Comparison of ENCODE assay signal across 18 cellular contexts in genomic region chr1:91835087-91835521, GRCh38. TPM values are rescaled to one million over a fixed set of nuclear protein-coding genes. Genes with fewer than 3 reads are reported as not detected.
DNase-seq lines count a peak whose midpoint lies in the region; TF ChIP-seq lines count a peak whose summit lies in the region.
"Had no signal": no experiment of that assay in that cellular context is flagged by ENCODE, and none has a peak within 500 bp of the region (broad histone marks: within the 10 kb centered on the region; RNA-seq: fewer than 3 reads in every experiment).

No MANE protein-coding gene starts in this region.

- H3K4me2 ChIP-seq in mesendoderm (ENCODE audit: low read length) (no peak overlapping the region), osteoblast (ENCODE audit: insufficient read depth, low read length) (no peak overlapping the region), H9 (ENCODE audit: insufficient read depth, insufficient read length, low read length) (no peak overlapping the region)

- no peak overlapping the region for H2BK20ac ChIP-seq in H9 (ENCODE audit: low read depth, low read length, poor library complexity, severe bottlenecking)

- H3K27ac ChIP-seq in esophagus muscularis mucosa (replicated peaks in 1 of 4) (peak overlapping the region; percentile 56 to 67 (median 63)), mesendoderm (ENCODE audit: low read depth, low read length) (no peak overlapping the region), stomach smooth muscle (ENCODE audit: low read length) (peak overlapping the region; percentile 49), osteoblast (ENCODE audit: low read depth, low read length) (no peak overlapping the region), H9 (ENCODE audit: insufficient read length, low read depth, low read length) (no peak overlapping the region)

- H3K4me3 Mint-ChIP-seq in H9, result no peak overlapping the region
- H3K4me3 Mint-ChIP-seq: CD4-positive, alpha-beta T cell; IgD-negative memory B cell had no signal

- H3K27me3 ChIP-seq in esophagus muscularis mucosa (no peaks in the 10 kb centered on the region), mesendoderm (ENCODE audit: insufficient read depth, low read length, poor library complexity) (no peaks in the 10 kb centered on the region), stomach smooth muscle (ENCODE audit: control insufficient read depth in 1 of 2, insufficient read depth in 2 of 2, low read length in 2 of 2) (no peaks in the 10 kb centered on the region), osteoblast (ENCODE audit: insufficient read depth, low read length) (no peaks in the 10 kb centered on the region), H9 (ENCODE audit: insufficient read depth, low read length) (no peaks in the 10 kb centered on the region)

- no peak overlapping the region for H3T11ph ChIP-seq in H9 (ENCODE audit: low read length)

- H2AFZ ChIP-seq in osteoblast (ENCODE audit: low read length) (no peak overlapping the region), H9 (ENCODE audit: low read length) (no peak overlapping the region)

- no peaks in the 10 kb centered on the region for H3K27me3 Mint-ChIP-seq in H9 (ENCODE audit: low read depth)
- H3K27me3 Mint-ChIP-seq: CD4-positive, alpha-beta T cell had no signal

- H3K23me2 ChIP-seq in H9 (ENCODE audit: insufficient read length, low read depth, low read length, poor library complexity, severe bottlenecking), result no peaks in the 10 kb centered on the region

- H3K4ac ChIP-seq in mesendoderm (ENCODE audit: low read depth, low read length), result no peak overlapping the region
- no peak overlapping the region for H3K4ac ChIP-seq in H9 (ENCODE audit: low read depth, low read length)

- no peaks in the 10 kb centered on the region for H3K36me3 Mint-ChIP-seq in H9 (ENCODE audit: insufficient read depth in 1 of 3, low read depth in 3 of 3)
- H3K36me3 Mint-ChIP-seq: IgD-negative memory B cell had no signal

- H3K36me3 ChIP-seq in esophagus muscularis mucosa, result no peaks in the 10 kb centered on the region
- H3K36me3 ChIP-seq in mesendoderm (ENCODE audit: control insufficient read depth, insufficient read depth, low read length), result no peaks in the 10 kb centered on the region
- H3K36me3 ChIP-seq in stomach smooth muscle (ENCODE audit: control insufficient read depth in 2 of 2, insufficient read depth in 2 of 2, low read length in 2 of 2), result no peaks in the 10 kb centered on the region
- H3K36me3 ChIP-seq in osteoblast (ENCODE audit: insufficient read depth, low read length), result no peaks in the 10 kb centered on the region

- no peak overlapping the region for H4K8ac ChIP-seq in mesendoderm (ENCODE audit: low read depth, low read length)
- no peak overlapping the region for H4K8ac ChIP-seq in H9 (replicated peaks; ENCODE audit: insufficient read length, low read depth, low read length)

- H2BK120ac ChIP-seq in mesendoderm (ENCODE audit: low read depth, low read length), result no peak overlapping the region
- H2BK120ac ChIP-seq in H9 (ENCODE audit: low read depth, low read length, poor library complexity, severe bottlenecking), result no peak overlapping the region

- no peak overlapping the region for H3K56ac ChIP-seq in mesendoderm (ENCODE audit: low read length)
- H3K56ac ChIP-seq in H9 (ENCODE audit: insufficient read length, low read depth, low read length), result no peak overlapping the region

- no peak overlapping the region for H2BK5ac ChIP-seq in mesendoderm (ENCODE audit: low read length)
- H2BK5ac ChIP-seq in H9 (ENCODE audit: insufficient read length, low read length), result no peak overlapping the region

- H4K5ac ChIP-seq in mesendoderm (ENCODE audit: low read length) (no peak overlapping the region), H9 (ENCODE audit: insufficient read length, low read depth, low read length) (no peak overlapping the region)

- no peak overlapping the region; a peak in 1 of 7 replicates for H3K27ac Mint-ChIP-seq in H9
- H3K27ac Mint-ChIP-seq: CD4-positive, alpha-beta T cell; IgD-negative memory B cell had no signal

- 57% methylated on average over 1 of the region's 1 CpG for WGBS in esophagus muscularis mucosa
- no CpG with 5 or more reads among the region's 1 CpG for WGBS in mesendoderm (ENCODE audit: extremely low coverage, insufficient coverage, low lambda C conversion rate)
- no CpG with 5 or more reads among the region's 1 CpG for WGBS in H9 (ENCODE audit: extremely low coverage, insufficient read length, low lambda C conversion rate)

- no peak overlapping the region for H4K91ac ChIP-seq in H9 (ENCODE audit: insufficient read length, low read depth, low read length)

- peaks cover 0 to 7% of the 10 kb centered on the region in 2 experiments; a peak in 1 of 4 replicates for H3K4me1 Mint-ChIP-seq in H9
- H3K4me1 Mint-ChIP-seq: IgD-negative memory B cell had no signal

- intact Hi-C loops in esophagus muscularis mucosa (cut with DNase I), result no loop called here

- H3K9ac ChIP-seq in mesendoderm (ENCODE audit: low read length) (no peak overlapping the region), stomach smooth muscle (ENCODE audit: low read length in 2 of 2) (no peak overlapping the region), H9 (ENCODE audit: extremely low read depth, insufficient read length, low read length) (no peak overlapping the region)

- no peak overlapping the region for H3K23ac ChIP-seq in mesendoderm (ENCODE audit: low read length)
- H3K23ac ChIP-seq in H9 (ENCODE audit: insufficient read length, low read depth, low read length), result no peak overlapping the region

- TF ChIP-seq CTCF in esophagus muscularis mucosa (IDR thresholded peaks at IDR 0.05), result no peak
- TF ChIP-seq CTCF in osteoblast (IDR thresholded peaks at IDR 0.05; ENCODE audit: extremely low read depth, low read depth, low read length), result no peak
- no peak for TF ChIP-seq CTCF in H9 (conservative IDR thresholded peaks at IDR 0.05)

- H4K20me1 ChIP-seq in osteoblast (ENCODE audit: insufficient read depth, low read length) (no peaks in the 10 kb centered on the region), H9 (ENCODE audit: control insufficient read depth, insufficient read depth, insufficient read length) (no peaks in the 10 kb centered on the region)

- no peak overlapping the region for H3K14ac ChIP-seq in H9 (ENCODE audit: insufficient read depth, low read length)

- peaks cover 22 to 88% (median 67%) of the 10 kb centered on the region in 4 donors for H3K4me1 ChIP-seq in esophagus muscularis mucosa
- H3K4me1 ChIP-seq in mesendoderm (ENCODE audit: control insufficient read depth, low read depth, low read length), result no peaks in the 10 kb centered on the region
- peaks cover 28% of the 10 kb centered on the region for H3K4me1 ChIP-seq in stomach smooth muscle (ENCODE audit: control insufficient read depth, insufficient read depth, low read length)
- peaks cover 8% of the 10 kb centered on the region for H3K4me1 ChIP-seq in osteoblast (ENCODE audit: insufficient read depth, low read length)
- H3K4me1 ChIP-seq in H9 (ENCODE audit: insufficient read depth, low read length), result no peaks in the 10 kb centered on the region

- H2BK15ac ChIP-seq in mesendoderm (replicated peaks; ENCODE audit: low read depth), result no peak overlapping the region
- no peak overlapping the region for H2BK15ac ChIP-seq in H9 (ENCODE audit: low read depth, low read length)

- H3K9me3 ChIP-seq in esophagus muscularis mucosa (no peaks in the 10 kb centered on the region), stomach smooth muscle (ENCODE audit: control insufficient read depth in 2 of 2, low read length in 2 of 2) (no peaks in the 10 kb centered on the region), osteoblast (ENCODE audit: low read depth, low read length) (no peaks in the 10 kb centered on the region), H9 (ENCODE audit: control insufficient read depth, low read depth, low read length) (no peaks in the 10 kb centered on the region)

- TF ChIP-seq EP300 in esophagus muscularis mucosa (IDR thresholded peaks at IDR 0.05), result no peak

- H3K79me2 ChIP-seq in mesendoderm (ENCODE audit: control insufficient read depth, insufficient read depth, low read length), result no peaks in the 10 kb centered on the region
- peaks cover 11% of the 10 kb centered on the region for H3K79me2 ChIP-seq in osteoblast (ENCODE audit: insufficient read depth, low read length)
- H3K79me2 ChIP-seq in H9 (ENCODE audit: insufficient read depth, low read length), result no peaks in the 10 kb centered on the region

- H2AK5ac ChIP-seq in mesendoderm (ENCODE audit: low read length) (no peak overlapping the region), H9 (ENCODE audit: insufficient read length, low read length) (no peak overlapping the region)

- H3K9me3 Mint-ChIP-seq in H9, result no peaks in the 10 kb centered on the region
- H3K9me3 Mint-ChIP-seq: CD4-positive, alpha-beta T cell; IgD-negative memory B cell had no signal

- no peak overlapping the region for H2BK12ac ChIP-seq in H9 (ENCODE audit: insufficient read length, low read depth, low read length)

- DNase-seq in ELR (ENCODE audit: low read depth) (peak; percentile 40), esophagus muscularis mucosa (ENCODE audit: extremely low spot score) (no peak), mesendoderm (peak; percentile 19), osteoblast (ENCODE audit: insufficient read length, low spot score, missing footprints) (no peak), H9 (no peak), NCI-H2171 treated with DMSO at 0.1 percent for 48 hours (lab: John Stamatoyannopoulos, UW) (no peak)
- DNase-seq: AML-193; CD4-positive, alpha-beta T cell; DMS79 treated with DMSO at 0.1 percent for 48 hours; GF-D8; MV-4-11; NCI-H1436; NCI-H2081; NCI-H345; NCI-H69; NK-92 treated with Interleukin-12 subunit alpha and Interleukin-12 subunit beta, amount 100 ng/mL, for 24 hours had no signal

- H3K18ac ChIP-seq in mesendoderm (ENCODE audit: low read length) (no peak overlapping the region), H9 (ENCODE audit: insufficient read length, low read depth, low read length) (no peak overlapping the region)

- H3K79me1 ChIP-seq in mesendoderm (ENCODE audit: low read length) (no peaks in the 10 kb centered on the region), H9 (ENCODE audit: insufficient read depth, low read depth, low read length, poor library complexity, severe bottlenecking) (no peaks in the 10 kb centered on the region)

- H3K4me3 ChIP-seq in esophagus muscularis mucosa (no peak overlapping the region), mesendoderm (ENCODE audit: low read length) (no peak overlapping the region), stomach smooth muscle (ENCODE audit: low read length in 2 of 2) (no peak overlapping the region), osteoblast (ENCODE audit: insufficient read depth, low read length) (no peak overlapping the region)

- TF ChIP-seq POLR2A in esophagus muscularis mucosa (IDR thresholded peaks at IDR 0.05; ENCODE audit: low read depth), result no peak

RNA-seq across cellular contexts. Expression of gene TGFBR3, which starts 50.8 kb away (rescaled TPM):
- total RNA-seq in esophagus muscularis mucosa (100 to 1,000 TPM; 176 to 262 (median 188) TPM), osteoblast (32.2 and 41.5 TPM in 2 replicates), H9 (2021) (2.4 and 3.6 TPM in 2 replicates)
- polyA plus RNA-seq in mesendoderm (2013, experiment 1 of 2), result 2.3 TPM
- polyA plus RNA-seq in mesendoderm (2013, experiment 2 of 2), result 2.6 TPM

Comparison
In these comparisons a context has a peak if more than half of its experiments do, and no peak if none do; other contexts are left out.
1. DNase-seq: peak in ELR (single experiment) and mesendoderm (single experiment); none in esophagus muscularis mucosa (single experiment), osteoblast (single experiment), H9 (single experiment) and NCI-H2171 treated with DMSO at 0.1 percent for 48 hours (single experiment).
2. H3K27ac ChIP-seq: peak in esophagus muscularis mucosa (4 of 4) and stomach smooth muscle (single experiment); none in mesendoderm (single experiment), osteoblast (single experiment) and H9 (single experiment).